Comparison of ENCODE assay signal across 5 cellular contexts in the genomic region with DNA sequence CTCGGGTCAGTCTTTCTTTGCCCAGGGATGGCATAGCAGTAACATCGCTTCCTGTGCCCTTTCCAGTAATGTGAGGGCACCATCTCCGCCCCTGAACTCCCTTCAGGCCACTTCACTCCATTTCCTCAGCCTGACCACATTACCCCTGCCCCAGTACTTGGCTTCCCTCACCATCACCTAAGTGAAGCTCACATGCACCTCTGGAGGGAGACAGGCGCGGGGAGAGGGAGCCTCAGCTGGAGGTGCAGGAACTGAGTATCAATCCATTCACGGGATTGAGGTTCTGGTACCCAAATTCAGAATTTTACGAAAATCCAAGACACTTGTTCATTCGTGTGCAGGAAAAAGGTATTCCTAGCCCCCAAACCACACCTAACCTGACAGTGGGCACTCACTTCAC.
"Had no signal": no experiment of that assay in that cellular context is flagged by ENCODE, and none has a peak within 500 bp of the region (broad histone marks: within the 10 kb centered on the region; RNA-seq: fewer than 3 reads in every experiment).

No MANE protein-coding gene starts in this region.

- H3K4me3 Mint-ChIP-seq: IgD-negative memory B cell had no signal

- H3K27ac ChIP-seq: HL-60 had no signal

- H3K27ac Mint-ChIP-seq: IgD-negative memory B cell had no signal

- ATAC-seq: HepG2, K562 had no signal

- DNase-seq: IMR-90 had no signal

- H3K4me3 ChIP-seq: K562 had no signal

- H3K36me3 Mint-ChIP-seq: IgD-negative memory B cell had no signal

- H3K27me3 Mint-ChIP-seq: IgD-negative memory B cell had no signal

- H3K9me3 Mint-ChIP-seq: IgD-negative memory B cell had no signal
